8 cellular contexts compared by ENCODE assay signal in the genomic region with DNA sequence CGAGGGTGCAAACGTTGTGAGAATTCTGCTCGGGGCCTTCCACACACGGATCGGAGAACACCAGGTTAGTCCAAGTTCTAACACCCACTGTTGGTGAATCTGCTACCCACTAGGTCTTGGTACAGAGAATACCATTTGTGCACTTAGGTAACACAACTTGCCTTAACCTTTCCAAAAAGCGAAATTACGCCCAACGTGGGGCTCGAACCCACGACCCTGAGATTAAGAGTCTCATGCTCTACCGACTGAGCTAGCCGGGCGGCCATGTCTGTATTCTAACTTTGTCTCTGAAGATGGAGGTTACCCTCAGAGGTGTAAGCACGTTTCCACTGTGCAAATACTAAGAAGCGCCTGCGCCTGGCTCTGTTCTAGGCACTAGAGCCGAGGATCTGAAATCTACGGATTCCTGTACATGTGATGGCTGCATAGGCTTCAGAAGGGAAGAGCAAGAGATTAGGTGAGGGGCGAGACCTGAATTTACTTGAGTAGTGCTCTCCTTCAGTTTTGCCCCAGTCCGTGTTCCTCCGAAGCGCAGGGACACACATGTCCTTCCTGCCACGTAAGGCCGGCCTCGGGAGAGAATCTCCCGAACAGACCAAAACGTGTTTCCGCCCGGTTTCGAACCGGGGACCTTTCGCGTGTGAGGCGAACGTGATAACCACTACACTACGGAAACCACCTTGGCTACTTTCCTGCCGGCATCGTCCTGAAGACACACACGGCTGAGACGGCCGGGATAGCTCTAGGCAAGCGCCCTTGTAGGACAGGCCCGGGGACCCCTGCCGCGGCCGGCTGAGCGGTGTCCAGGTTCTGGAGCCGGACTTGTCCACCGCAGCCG.
A peak's percentile ranks its signal among the peaks of the same experiment; 100 is the strongest.
DNase-seq lines count a peak whose midpoint lies in the region; ATAC-seq, FAIRE-seq and TF ChIP-seq lines count a peak whose summit lies in the region.

No MANE protein-coding gene starts in this region.

- H3F3A ChIP-seq in SU-DHL-6 (ENCODE audit: insufficient read depth): peaks cover 49% of the 10 kb centered on the region

- no peaks in the 10 kb centered on the region for H4K20me1 ChIP-seq in SU-DHL-6 (ENCODE audit: low read depth, low read length)

- H3K27ac ChIP-seq in SU-DHL-6 (ENCODE audit: low read depth, low read length): peak overlapping the region; percentile 95

- ATAC-seq in GM18499 (IDR thresholded peaks at IDR 0.05; ENCODE audit: insufficient read depth, unreplicated experiment) (peak; percentile 23), HG02973 (IDR thresholded peaks at IDR 0.05; ENCODE audit: unreplicated experiment) (peak; percentile 22)

- DNase-seq in brain pericyte (ENCODE audit: low read depth, low spot score) (peak; percentile 78), islet precursor cell (peak; percentile 98), GF-D8 (lab: John Stamatoyannopoulos, UW) (no peak), D721Med (ENCODE audit: insufficient read length, low spot score) (no peak)
- peak; percentile 95 for DNase-seq in stimulated activated CD4-positive, alpha-beta T cell treated with anti-CD3 and anti-CD28 coated beads, Interleukin-15, amount 100 ng/mL, for 24 hours

- H3K9me3 ChIP-seq in SU-DHL-6 (ENCODE audit: insufficient read depth, low read length): no peaks in the 10 kb centered on the region

- TF ChIP-seq CTCF in SU-DHL-6 (IDR thresholded peaks at IDR 0.05; ENCODE audit: insufficient read depth, low read length, poor library complexity, severe bottlenecking) (no peak), D721Med (IDR thresholded peaks at IDR 0.05; ENCODE audit: insufficient read depth, missing control alignments) (no peak)

- H3K9me2 ChIP-seq in SU-DHL-6 (replicated peaks; ENCODE audit: insufficient read depth, low read length): no peaks in the 10 kb centered on the region

- peak overlapping the region; percentile 75 for H2AFZ ChIP-seq in SU-DHL-6 (ENCODE audit: low read depth, low read length, severe bottlenecking)

- H3K27me3 ChIP-seq in SU-DHL-6 (ENCODE audit: low read length): no peaks in the 10 kb centered on the region

- peaks cover 24% of the 10 kb centered on the region for H3K79me2 ChIP-seq in SU-DHL-6 (ENCODE audit: insufficient read depth, low read length)

- H3K4me2 ChIP-seq in SU-DHL-6 (ENCODE audit: low read depth, low read length, poor library complexity, severe bottlenecking): peak overlapping the region; percentile 98

- peak overlapping the region; percentile 80 for H3K9ac ChIP-seq in SU-DHL-6 (ENCODE audit: low read length)

- H3K36me3 ChIP-seq in SU-DHL-6 (ENCODE audit: low read length): no peaks in the 10 kb centered on the region

- H3K4me3 ChIP-seq in SU-DHL-6 (ENCODE audit: insufficient read depth, low read length, poor library complexity, severe bottlenecking): peak overlapping the region; percentile 56

- no peak for FAIRE-seq in D721Med (lab: Jason Lieb, UNC)

Comparison
In these comparisons a context has a peak if more than half of its experiments do, and no peak if none do; other contexts are left out.
1. DNase-seq: peak in brain pericyte (single experiment), islet precursor cell (single experiment) and stimulated activated CD4-positive, alpha-beta T cell treated with anti-CD3 and anti-CD28 coated beads, Interleukin-15, amount 100 ng/mL, for 24 hours (single experiment); none in GF-D8 (single experiment) and D721Med (single experiment).